ENCODE assay signal across 8 cellular contexts in genomic region chr1:222792744-222793143, GRCh38. TPM values are rescaled to one million over a fixed set of nuclear protein-coding genes. Genes with fewer than 3 reads are reported as not detected.
A peak's percentile ranks its signal among the peaks of the same experiment; 100 is the strongest.
DNase-seq lines count a peak whose midpoint lies in the region; ATAC-seq and TF ChIP-seq lines count a peak whose summit lies in the region.

No MANE protein-coding gene starts in this region.

- 15 to 21% methylated on average over 2 of the region's 2 CpGs for WGBS in heart right ventricle, 2 donors

- H3K27ac ChIP-seq in heart right ventricle = no peak overlapping the region
- H3K27ac ChIP-seq in uterus = no peak overlapping the region

- TF ChIP-seq POLR2A in uterus (IDR thresholded peaks at IDR 0.05) = no peak

- DNase-seq in heart right ventricle (no peak), Right ventricle myocardium inferior (ENCODE audit: missing footprints) (no peak), iPS-NIHi11 (ENCODE audit: low spot score) (peak; percentile 58), uterus (no peak), SHP77 (lab: John Stamatoyannopoulos, UW) (no peak)
- DNase-seq in activated CD4-positive, alpha-beta T cell treated with anti-CD3 and anti-CD28 coated beads for 1 hour = no peak
- DNase-seq in effector CD4-positive, alpha-beta T cell = no peak

- H3K36me3 ChIP-seq in heart right ventricle (no peaks in the 10 kb centered on the region), uterus (no peaks in the 10 kb centered on the region)

- peak in 1 of 8 donors; percentile 57 for ATAC-seq in heart right ventricle
- ATAC-seq in Right ventricle myocardium inferior = no peak
- ATAC-seq in SK-N-SH treated with all-trans-retinoic acid at 6 μM for 48 hours = peak; percentile 61

- H3K4me1 ChIP-seq in heart right ventricle (peaks cover 0 to 4% (median 0%) of the 10 kb centered on the region in 9 donors), uterus (no peaks in the 10 kb centered on the region)

- H3K9me3 ChIP-seq in heart right ventricle (peaks cover 0 to 8% (median 0%) of the 10 kb centered on the region in 11 donors), uterus (no peaks in the 10 kb centered on the region)

- H3K27me3 ChIP-seq in heart right ventricle = no peaks in the 10 kb centered on the region
- no peaks in the 10 kb centered on the region for H3K27me3 ChIP-seq in uterus

- intact Hi-C loops in heart right ventricle (cut with DNase I) (loop anchor here (1.0 to 5.0 kb wide), 7 partner anchors 288 to 340 kb away; no protein-coding TSS in a partner anchor), Right ventricle myocardium inferior (cut with DNase I) (loop anchor here (1.0 to 5.0 kb wide), 2 partner anchors 289 to 330 kb away; no protein-coding TSS in a partner anchor), uterus (cut with DNase I; ENCODE audit: low total_unique reads) (loop anchor here (10.0 kb wide), 2 partner anchors 292 to 332 kb away; no protein-coding TSS in a partner anchor)

- TF ChIP-seq CTCF in heart right ventricle (IDR thresholded peaks at IDR 0.05) (peak; percentile 14 to 75 (median 63)), uterus (IDR thresholded peaks at IDR 0.05) (peak; percentile 59 to 78 (median 70))

- H3K4me3 ChIP-seq in heart right ventricle = no peak overlapping the region
- H3K4me3 ChIP-seq in uterus = no peak overlapping the region

TF ChIP-seq in SK-N-SH treated with all-trans-retinoic acid at 6 μM for 48 hours, 23 proteins besides CTCF, POLR2A, EP300 and RAD21:
- TF ChIP-seq ZNF565 (CRISPR knock-in tag; conservative IDR thresholded peaks at IDR 0.05; ENCODE audit: low read depth) (no peak), BACH2 (CRISPR knock-in tag; IDR thresholded peaks at IDR 0.05; ENCODE audit: borderline replicate concordance) (no peak)

RNA-seq across cellular contexts. Expression of gene DISP1, which starts 22.1 kb away (rescaled TPM):
- total RNA-seq in heart right ventricle (1 to 10 TPM; 3.3 to 7.5 (median 5.7) TPM), Right ventricle myocardium inferior (7.2 TPM), uterus (10 to 100 TPM in 3 of 4 donors, 1 to 10 TPM in 1; 10.0 to 19.5 (median 16.0) TPM)
- 1 to 10 TPM; 3.5 to 3.8 TPM for polyA plus RNA-seq in heart right ventricle

RNA-seq across cellular contexts. Expression of gene FAM177B, which starts 55.7 kb away (rescaled TPM):
- total RNA-seq in heart right ventricle (not detected), Right ventricle myocardium inferior (not detected), uterus (under 1 TPM in 1 of 4 donors, not detected in 3; 0.40 TPM)
- under 1 TPM in 1 of 2 donors, not detected in 1; 0.06 TPM for polyA plus RNA-seq in heart right ventricle
